ENCODE assay signal across 14 cellular contexts in genomic region chr6:32603888-32604287, GRCh38. TPM values are rescaled to one million over a fixed set of nuclear protein-coding genes. Genes with fewer than 3 reads are reported as not detected.
DNase-seq lines count a peak whose midpoint lies in the region; ATAC-seq lines count a peak whose summit lies in the region.
"Had no signal": no experiment of that assay in that cellular context is flagged by ENCODE, and none has a peak within 500 bp of the region (broad histone marks: within the 10 kb centered on the region; RNA-seq: fewer than 3 reads in every experiment).

No MANE protein-coding gene starts in this region.

- H3K36me3 Mint-ChIP-seq in stimulated activated naive CD8-positive, alpha-beta T cell treated with anti-CD3 and anti-CD28 coated beads, Interleukin-15, Interleukin-2, amounts not matched to agents 100 ng/mL and 50 ng/mL, for 24 hours (ENCODE audit: low read depth) = no peaks in the 10 kb centered on the region
- peaks cover 2% of the 10 kb centered on the region for H3K36me3 Mint-ChIP-seq in T-cell

- peak overlapping the region; percentile 1 for H3K4me3 Mint-ChIP-seq in stimulated activated naive CD8-positive, alpha-beta T cell treated with anti-CD3 and anti-CD28 coated beads, Interleukin-15, Interleukin-2, amounts not matched to agents 100 ng/mL and 50 ng/mL, for 24 hours
- peak overlapping the region in 2 of 3 donors; percentile 11 to 38 for H3K4me3 Mint-ChIP-seq in T-cell

- peak overlapping the region; percentile 50 for H3K27ac Mint-ChIP-seq in stimulated activated naive CD8-positive, alpha-beta T cell treated with anti-CD3 and anti-CD28 coated beads, Interleukin-15, Interleukin-2, amounts not matched to agents 100 ng/mL and 50 ng/mL, for 24 hours
- peak overlapping the region; percentile 62 to 77 for H3K27ac Mint-ChIP-seq in T-cell

- DNase-seq in stimulated activated naive CD8-positive, alpha-beta T cell treated with anti-CD3 and anti-CD28 coated beads, Interleukin-15, Interleukin-2, amounts not matched to agents 100 U/mL and 50 U/mL, for 24 hours = no peak
- no peak for DNase-seq in T-cell
- DNase-seq in left lobe of liver (ENCODE audit: low spot score) = no peak
- DNase-seq in NCI-H146 (lab: John Stamatoyannopoulos, UW) = no peak
- no peak for DNase-seq in NCI-H1930 (lab: John Stamatoyannopoulos, UW)
- DNase-seq in stimulated activated naive CD4-positive, alpha-beta T cell (lab: John Stamatoyannopoulos, UW) = no peak
- DNase-seq: adrenal gland; BE2C; effector CD8-positive, alpha-beta T cell had no signal

- no peak for ATAC-seq in stimulated activated naive CD8-positive, alpha-beta T cell treated with anti-CD3 and anti-CD28 coated beads, Interleukin-15, Interleukin-2, amounts not matched to agents 100 U/mL and 50 U/mL, for 24 hours
- ATAC-seq in T-cell (replicated peaks in 1 of 4) (peak in 2 of 4 experiments; percentile 59 to 73), left lobe of liver (peak; percentile 18), GM21381 (IDR thresholded peaks at IDR 0.05; ENCODE audit: unreplicated experiment) (no peak)
- ATAC-seq: K562 had no signal

- POLR2A ChIA-PET in T-cell (lab: Charles Lee) = no interaction called here

- H3K9me3 Mint-ChIP-seq in stimulated activated naive CD8-positive, alpha-beta T cell treated with anti-CD3 and anti-CD28 coated beads, Interleukin-15, Interleukin-2, amounts not matched to agents 100 ng/mL and 50 ng/mL, for 24 hours = no peaks in the 10 kb centered on the region
- peaks cover 0 to 5% (median 2%) of the 10 kb centered on the region in 3 donors for H3K9me3 Mint-ChIP-seq in T-cell

- H3K27me3 Mint-ChIP-seq in stimulated activated naive CD8-positive, alpha-beta T cell treated with anti-CD3 and anti-CD28 coated beads, Interleukin-15, Interleukin-2, amounts not matched to agents 100 ng/mL and 50 ng/mL, for 24 hours = no peaks in the 10 kb centered on the region
- H3K27me3 Mint-ChIP-seq in T-cell = no peaks in the 10 kb centered on the region

- CTCF ChIA-PET in T-cell (lab: Charles Lee) = no interaction called here

- peaks cover 54% of the 10 kb centered on the region for H3K4me1 Mint-ChIP-seq in stimulated activated naive CD8-positive, alpha-beta T cell treated with anti-CD3 and anti-CD28 coated beads, Interleukin-15, Interleukin-2, amounts not matched to agents 100 ng/mL and 50 ng/mL, for 24 hours (ENCODE audit: low read depth)
- H3K4me1 Mint-ChIP-seq in T-cell = peaks cover 13 to 30% (median 18%) of the 10 kb centered on the region in 3 donors

RNA-seq across cellular contexts. Expression of gene HLA-DRB1, which starts 14.2 kb away (rescaled TPM):
- total RNA-seq in T-cell = 10 to 100 TPM; 23.4 to 44.1 (median 30.3) TPM
- 15.3 TPM for total RNA-seq in left lobe of liver
- total RNA-seq: pulmonary artery endothelial cell had no signal

RNA-seq across cellular contexts. Expression of gene HLA-DQA1, which starts 33.3 kb away (rescaled TPM):
- total RNA-seq in T-cell (10 to 100 TPM in 3 of 5 donors, 1 to 10 TPM in 2; 6.9 to 25.8 (median 10.8) TPM), left lobe of liver (1.2 TPM)
- total RNA-seq: mammary epithelial cell, pulmonary artery endothelial cell had no signal
